Comparison of ENCODE assay signal across 1 cellular context in the genomic region with DNA sequence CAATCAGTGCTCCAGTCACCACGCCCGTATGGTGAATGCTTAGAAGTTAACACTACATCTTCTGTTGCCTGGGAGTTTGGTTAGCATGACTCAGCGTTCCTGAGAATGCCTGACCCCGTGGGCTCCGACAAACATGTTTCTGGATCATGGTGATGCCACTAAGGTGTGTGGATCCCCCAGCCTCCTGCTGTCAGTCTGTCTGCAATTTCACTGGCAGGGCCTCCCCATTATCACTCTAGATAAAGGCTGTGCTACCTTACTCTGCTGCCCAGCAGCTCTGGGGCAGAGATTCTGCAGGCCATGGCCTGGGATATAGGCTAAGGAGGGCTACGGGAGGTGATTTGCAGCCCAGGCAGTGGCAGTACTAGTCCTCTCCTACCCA.
TF ChIP-seq lines count a peak whose summit lies in the region.

No MANE protein-coding gene starts in this region.

TF ChIP-seq in K562, 482 proteins besides CTCF, POLR2A, EP300 and RAD21 (continued from another document):
- TF ChIP-seq, protein P1, sequence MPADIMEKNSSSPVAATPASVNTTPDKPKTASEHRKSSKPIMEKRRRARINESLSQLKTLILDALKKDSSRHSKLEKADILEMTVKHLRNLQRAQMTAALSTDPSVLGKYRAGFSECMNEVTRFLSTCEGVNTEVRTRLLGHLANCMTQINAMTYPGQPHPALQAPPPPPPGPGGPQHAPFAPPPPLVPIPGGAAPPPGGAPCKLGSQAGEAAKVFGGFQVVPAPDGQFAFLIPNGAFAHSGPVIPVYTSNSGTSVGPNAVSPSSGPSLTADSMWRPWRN (IDR thresholded peaks at IDR 0.05; ENCODE audit: low read depth): no peak
- TF ChIP-seq KAT8 (IDR thresholded peaks at IDR 0.05; ENCODE audit: low read depth): no peak
- TF ChIP-seq, protein P2, sequence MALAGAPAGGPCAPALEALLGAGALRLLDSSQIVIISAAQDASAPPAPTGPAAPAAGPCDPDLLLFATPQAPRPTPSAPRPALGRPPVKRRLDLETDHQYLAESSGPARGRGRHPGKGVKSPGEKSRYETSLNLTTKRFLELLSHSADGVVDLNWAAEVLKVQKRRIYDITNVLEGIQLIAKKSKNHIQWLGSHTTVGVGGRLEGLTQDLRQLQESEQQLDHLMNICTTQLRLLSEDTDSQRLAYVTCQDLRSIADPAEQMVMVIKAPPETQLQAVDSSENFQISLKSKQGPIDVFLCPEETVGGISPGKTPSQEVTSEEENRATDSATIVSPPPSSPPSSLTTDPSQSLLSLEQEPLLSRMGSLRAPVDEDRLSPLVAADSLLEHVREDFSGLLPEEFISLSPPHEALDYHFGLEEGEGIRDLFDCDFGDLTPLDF (CRISPR knock-in tag; IDR thresholded peaks at IDR 0.05): no peak
- TF ChIP-seq DPF2 (IDR thresholded peaks at IDR 0.05): peak; percentile 49; the same call in 1 of the 2 replicates
- no peak for TF ChIP-seq HNRNPLL (IDR thresholded peaks at IDR 0.05; ENCODE audit: low read depth, low read length, poor library complexity, severe bottlenecking)
- TF ChIP-seq HNRNPH1 (optimal IDR thresholded peaks at IDR 0.05; ENCODE audit: low read depth, low read length): no peak
- TF ChIP-seq NFATC3 (IDR thresholded peaks at IDR 0.05): no peak
- TF ChIP-seq JUND (IDR thresholded peaks at IDR 0.05; ENCODE audit: borderline replicate concordance, low read depth, low read length): peak; percentile 60; the same call in 1 of the 2 replicates
- TF ChIP-seq JUND (tag; IDR thresholded peaks at IDR 0.05; ENCODE audit: borderline replicate concordance, low read depth, low read length): peak; percentile 24; the same call in 1 of the 3 replicates
- no peak for TF ChIP-seq HNRNPK (IDR thresholded peaks at IDR 0.05; ENCODE audit: low read depth, low read length, poor library complexity, severe bottlenecking)
- no peak for TF ChIP-seq TBL1XR1 (IDR thresholded peaks at IDR 0.05; ENCODE audit: low read length in 2 of 2)
- no peak for TF ChIP-seq ZNF282 (CRISPR knock-in tag; IDR thresholded peaks at IDR 0.05)
- TF ChIP-seq, protein P3, sequence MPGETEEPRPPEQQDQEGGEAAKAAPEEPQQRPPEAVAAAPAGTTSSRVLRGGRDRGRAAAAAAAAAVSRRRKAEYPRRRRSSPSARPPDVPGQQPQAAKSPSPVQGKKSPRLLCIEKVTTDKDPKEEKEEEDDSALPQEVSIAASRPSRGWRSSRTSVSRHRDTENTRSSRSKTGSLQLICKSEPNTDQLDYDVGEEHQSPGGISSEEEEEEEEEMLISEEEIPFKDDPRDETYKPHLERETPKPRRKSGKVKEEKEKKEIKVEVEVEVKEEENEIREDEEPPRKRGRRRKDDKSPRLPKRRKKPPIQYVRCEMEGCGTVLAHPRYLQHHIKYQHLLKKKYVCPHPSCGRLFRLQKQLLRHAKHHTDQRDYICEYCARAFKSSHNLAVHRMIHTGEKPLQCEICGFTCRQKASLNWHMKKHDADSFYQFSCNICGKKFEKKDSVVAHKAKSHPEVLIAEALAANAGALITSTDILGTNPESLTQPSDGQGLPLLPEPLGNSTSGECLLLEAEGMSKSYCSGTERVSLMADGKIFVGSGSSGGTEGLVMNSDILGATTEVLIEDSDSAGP (CRISPR knock-in tag; IDR thresholded peaks at IDR 0.05): no peak
- TF ChIP-seq CBFA2T2 (conservative IDR thresholded peaks at IDR 0.05): no peak
- TF ChIP-seq C11orf30 (IDR thresholded peaks at IDR 0.05; ENCODE audit: low read depth): peak; percentile 97
- TF ChIP-seq, protein P4, sequence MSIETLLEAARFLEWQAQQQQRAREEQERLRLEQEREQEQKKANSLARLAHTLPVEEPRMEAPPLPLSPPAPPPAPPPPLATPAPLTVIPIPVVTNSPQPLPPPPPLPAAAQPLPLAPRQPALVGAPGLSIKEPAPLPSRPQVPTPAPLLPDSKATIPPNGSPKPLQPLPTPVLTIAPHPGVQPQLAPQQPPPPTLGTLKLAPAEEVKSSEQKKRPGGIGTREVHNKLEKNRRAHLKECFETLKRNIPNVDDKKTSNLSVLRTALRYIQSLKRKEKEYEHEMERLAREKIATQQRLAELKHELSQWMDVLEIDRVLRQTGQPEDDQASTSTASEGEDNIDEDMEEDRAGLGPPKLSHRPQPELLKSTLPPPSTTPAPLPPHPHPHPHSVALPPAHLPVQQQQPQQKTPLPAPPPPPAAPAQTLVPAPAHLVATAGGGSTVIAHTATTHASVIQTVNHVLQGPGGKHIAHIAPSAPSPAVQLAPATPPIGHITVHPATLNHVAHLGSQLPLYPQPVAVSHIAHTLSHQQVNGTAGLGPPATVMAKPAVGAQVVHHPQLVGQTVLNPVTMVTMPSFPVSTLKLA (conservative IDR thresholded peaks at IDR 0.05): no peak
- TF ChIP-seq, protein P5, sequence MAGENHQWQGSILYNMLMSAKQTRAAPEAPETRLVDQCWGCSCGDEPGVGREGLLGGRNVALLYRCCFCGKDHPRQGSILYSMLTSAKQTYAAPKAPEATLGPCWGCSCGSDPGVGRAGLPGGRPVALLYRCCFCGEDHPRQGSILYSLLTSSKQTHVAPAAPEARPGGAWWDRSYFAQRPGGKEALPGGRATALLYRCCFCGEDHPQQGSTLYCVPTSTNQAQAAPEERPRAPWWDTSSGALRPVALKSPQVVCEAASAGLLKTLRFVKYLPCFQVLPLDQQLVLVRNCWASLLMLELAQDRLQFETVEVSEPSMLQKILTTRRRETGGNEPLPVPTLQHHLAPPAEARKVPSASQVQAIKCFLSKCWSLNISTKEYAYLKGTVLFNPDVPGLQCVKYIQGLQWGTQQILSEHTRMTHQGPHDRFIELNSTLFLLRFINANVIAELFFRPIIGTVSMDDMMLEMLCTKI (IDR thresholded peaks at IDR 0.05; ENCODE audit: partially characterized antibody): no peak
- no peak for TF ChIP-seq RBM22 (IDR thresholded peaks at IDR 0.05; ENCODE audit: low read depth, low read length, poor library complexity, severe bottlenecking)
- no peak for TF ChIP-seq JUN (IDR thresholded peaks at IDR 0.05; ENCODE audit: borderline replicate concordance, low read depth, low read length)
- no peak for TF ChIP-seq JUN (CRISPR knock-in tag; IDR thresholded peaks at IDR 0.05; ENCODE audit: borderline replicate concordance)
- no peak; the same call in 1 of the 2 replicates for TF ChIP-seq FOSL1 (tag; conservative IDR thresholded peaks at IDR 0.05)
- TF ChIP-seq ZNF408 (CRISPR knock-in tag; IDR thresholded peaks at IDR 0.05; ENCODE audit: low read depth): no peak
- no peak for TF ChIP-seq JUNB (CRISPR knock-in tag; conservative IDR thresholded peaks at IDR 0.05)
- no peak for TF ChIP-seq KAT2B (IDR thresholded peaks at IDR 0.05; ENCODE audit: low read depth, low read length)
- TF ChIP-seq, protein P6, sequence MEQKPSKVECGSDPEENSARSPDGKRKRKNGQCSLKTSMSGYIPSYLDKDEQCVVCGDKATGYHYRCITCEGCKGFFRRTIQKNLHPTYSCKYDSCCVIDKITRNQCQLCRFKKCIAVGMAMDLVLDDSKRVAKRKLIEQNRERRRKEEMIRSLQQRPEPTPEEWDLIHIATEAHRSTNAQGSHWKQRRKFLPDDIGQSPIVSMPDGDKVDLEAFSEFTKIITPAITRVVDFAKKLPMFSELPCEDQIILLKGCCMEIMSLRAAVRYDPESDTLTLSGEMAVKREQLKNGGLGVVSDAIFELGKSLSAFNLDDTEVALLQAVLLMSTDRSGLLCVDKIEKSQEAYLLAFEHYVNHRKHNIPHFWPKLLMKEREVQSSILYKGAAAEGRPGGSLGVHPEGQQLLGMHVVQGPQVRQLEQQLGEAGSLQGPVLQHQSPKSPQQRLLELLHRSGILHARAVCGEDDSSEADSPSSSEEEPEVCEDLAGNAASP (IDR thresholded peaks at IDR 0.05): no peak
- TF ChIP-seq, protein P7, sequence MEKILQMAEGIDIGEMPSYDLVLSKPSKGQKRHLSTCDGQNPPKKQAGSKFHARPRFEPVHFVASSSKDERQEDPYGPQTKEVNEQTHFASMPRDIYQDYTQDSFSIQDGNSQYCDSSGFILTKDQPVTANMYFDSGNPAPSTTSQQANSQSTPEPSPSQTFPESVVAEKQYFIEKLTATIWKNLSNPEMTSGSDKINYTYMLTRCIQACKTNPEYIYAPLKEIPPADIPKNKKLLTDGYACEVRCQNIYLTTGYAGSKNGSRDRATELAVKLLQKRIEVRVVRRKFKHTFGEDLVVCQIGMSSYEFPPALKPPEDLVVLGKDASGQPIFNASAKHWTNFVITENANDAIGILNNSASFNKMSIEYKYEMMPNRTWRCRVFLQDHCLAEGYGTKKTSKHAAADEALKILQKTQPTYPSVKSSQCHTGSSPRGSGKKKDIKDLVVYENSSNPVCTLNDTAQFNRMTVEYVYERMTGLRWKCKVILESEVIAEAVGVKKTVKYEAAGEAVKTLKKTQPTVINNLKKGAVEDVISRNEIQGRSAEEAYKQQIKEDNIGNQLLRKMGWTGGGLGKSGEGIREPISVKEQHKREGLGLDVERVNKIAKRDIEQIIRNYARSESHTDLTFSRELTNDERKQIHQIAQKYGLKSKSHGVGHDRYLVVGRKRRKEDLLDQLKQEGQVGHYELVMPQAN (IDR thresholded peaks at IDR 0.05; ENCODE audit: borderline replicate concordance): no peak
- no peak for TF ChIP-seq ERF (CRISPR knock-in tag; IDR thresholded peaks at IDR 0.05)
- TF ChIP-seq ATF1 (CRISPR knock-in tag; IDR thresholded peaks at IDR 0.05): no peak
- 0 out of 2 replicates have a peak, but pooled peaks have one; percentile 7 for TF ChIP-seq ATF1 (tag; IDR thresholded peaks at IDR 0.05)
- peak; percentile 95 for TF ChIP-seq MAFK (IDR thresholded peaks at IDR 0.05; ENCODE audit: low read length)
- no peak for TF ChIP-seq MTA1 (IDR thresholded peaks at IDR 0.05; ENCODE audit: borderline replicate concordance)
- TF ChIP-seq FOXP1 (CRISPR knock-in tag; IDR thresholded peaks at IDR 0.05): no peak
- TF ChIP-seq NFE2 (IDR thresholded peaks at IDR 0.05; ENCODE audit: low read depth): peak; percentile 97
- no peak for TF ChIP-seq HOXB6 (CRISPR knock-in tag; IDR thresholded peaks at IDR 0.05; ENCODE audit: borderline replicate concordance)
- TF ChIP-seq TEAD4 (IDR thresholded peaks at IDR 0.05; ENCODE audit: low read length): no peak
- TF ChIP-seq TEAD4 (CRISPR knock-in tag; IDR thresholded peaks at IDR 0.05; ENCODE audit: borderline replicate concordance): no peak
- no peak for TF ChIP-seq ZNF174 (CRISPR knock-in tag; IDR thresholded peaks at IDR 0.05)
- no peak for TF ChIP-seq CBX1 (IDR thresholded peaks at IDR 0.05; ENCODE audit: low read depth)
- no peak for TF ChIP-seq ZFP1 (CRISPR knock-in tag; IDR thresholded peaks at IDR 0.05)
- TF ChIP-seq POLR2AphosphoS5 (IDR thresholded peaks at IDR 0.05; ENCODE audit: control insufficient read depth, insufficient read depth, low read depth, low read length): no peak
- TF ChIP-seq ZNF436 (CRISPR knock-in tag; IDR thresholded peaks at IDR 0.05): no peak
- no peak for TF ChIP-seq ZNF707 (CRISPR knock-in tag; conservative IDR thresholded peaks at IDR 0.05)
- peak in 1 of 2 experiments; percentile 68; a peak in 1 of 4 replicates for TF ChIP-seq RCOR1 (IDR thresholded peaks at IDR 0.05; ENCODE audit: borderline replicate concordance in 1 of 2, low read depth in 2 of 2, low read length in 2 of 2)
- TF ChIP-seq MAFG (tag; conservative IDR thresholded peaks at IDR 0.05): peak; percentile 98
- TF ChIP-seq USF1 (CRISPR knock-in tag; IDR thresholded peaks at IDR 0.05): no peak
